In genomic region chr5:135219868-135220267, GRCh38 we compare ENCODE assay signal across 14 cellular contexts.
DNase-seq lines count a peak whose midpoint lies in the region; ATAC-seq and TF ChIP-seq lines count a peak whose summit lies in the region.
"Had no signal": no experiment of that assay in that cellular context is flagged by ENCODE, and none has a peak within 500 bp of the region (broad histone marks: within the 10 kb centered on the region; RNA-seq: fewer than 3 reads in every experiment).

No MANE protein-coding gene starts in this region.

- H3K18ac ChIP-seq in mesendoderm (ENCODE audit: low read length): no peak overlapping the region

- no peak overlapping the region for H2AK5ac ChIP-seq in mesendoderm (ENCODE audit: low read length)

- DNase-seq in Right ventricle myocardium superior (no peak), heart right ventricle (no peak), colonic mucosa (peak; percentile 14), mesenteric fat pad (ENCODE audit: low spot score) (peak; percentile 33), ureter (ENCODE audit: low spot score) (peak; percentile 20), DMS79 (lab: John Stamatoyannopoulos, UW) (no peak), mesendoderm (no peak), DMS153 treated with DMSO at 0.1 percent for 48 hours (lab: John Stamatoyannopoulos, UW; ENCODE audit: unreplicated experiment) (no peak)
- DNase-seq: HCEC 1CT, MV-4-11, NCI-H1417 treated with DMSO at 0.1 percent for 48 hours, NCI-H2029, NCI-H526 had no signal

- H4K5ac ChIP-seq in mesendoderm (ENCODE audit: low read length): no peak overlapping the region

- H3K27me3 ChIP-seq in heart right ventricle (no peaks in the 10 kb centered on the region), colonic mucosa (no peaks in the 10 kb centered on the region), mesendoderm (ENCODE audit: insufficient read depth, low read length, poor library complexity) (no peaks in the 10 kb centered on the region)

- H3K4ac ChIP-seq in mesendoderm (ENCODE audit: low read depth, low read length): no peak overlapping the region

- no peak overlapping the region for H3K56ac ChIP-seq in mesendoderm (ENCODE audit: low read length)

- no peak overlapping the region for H2BK15ac ChIP-seq in mesendoderm (replicated peaks; ENCODE audit: low read depth)

- H2BK120ac ChIP-seq in mesendoderm (ENCODE audit: low read depth, low read length): no peak overlapping the region

- ATAC-seq in Right ventricle myocardium superior (ENCODE audit: poor library complexity) (peak; percentile 28), heart right ventricle (no peak)
- ATAC-seq: CD8-positive, alpha-beta T cell had no signal

- H3K4me3 ChIP-seq in heart right ventricle (no peak overlapping the region), colonic mucosa (no peak overlapping the region), mesendoderm (ENCODE audit: low read length) (no peak overlapping the region)

- H3K27ac ChIP-seq in heart right ventricle: peak overlapping the region in 1 of 10 donors; percentile 15
- no peak overlapping the region for H3K27ac ChIP-seq in colonic mucosa
- no peak overlapping the region for H3K27ac ChIP-seq in mesendoderm (ENCODE audit: low read depth, low read length)

- H3K36me3 ChIP-seq in heart right ventricle (no peaks in the 10 kb centered on the region), colonic mucosa (no peaks in the 10 kb centered on the region), mesendoderm (ENCODE audit: control insufficient read depth, insufficient read depth, low read length) (no peaks in the 10 kb centered on the region)

- no peak overlapping the region for H2BK5ac ChIP-seq in mesendoderm (ENCODE audit: low read length)

- H3K79me2 ChIP-seq in mesendoderm (ENCODE audit: control insufficient read depth, insufficient read depth, low read length): no peaks in the 10 kb centered on the region

- H3K4me2 ChIP-seq in mesendoderm (ENCODE audit: low read length): no peak overlapping the region

- H3K4me1 ChIP-seq in heart right ventricle (peaks cover 0 to 21% (median 0%) of the 10 kb centered on the region in 9 donors), colonic mucosa (no peaks in the 10 kb centered on the region), mesendoderm (ENCODE audit: control insufficient read depth, low read depth, low read length) (no peaks in the 10 kb centered on the region)

- H3K9ac ChIP-seq in colonic mucosa (ENCODE audit: low read depth in 2 of 2, low read length in 2 of 2): no peak overlapping the region
- no peak overlapping the region for H3K9ac ChIP-seq in mesendoderm (ENCODE audit: low read length)

- H4K8ac ChIP-seq in mesendoderm (ENCODE audit: low read depth, low read length): no peak overlapping the region

- intact Hi-C loops in Right ventricle myocardium superior (cut with DNase I) (no loop called here), heart right ventricle (cut with DNase I) (loop anchor here in 1 of 10 donors (10.0 kb wide), 1 partner anchor 735 kb away; no protein-coding TSS in a partner anchor), colonic mucosa (cut with DNase I) (no loop called here)

- no peaks in the 10 kb centered on the region for H3K9me3 ChIP-seq in heart right ventricle
- no peaks in the 10 kb centered on the region for H3K9me3 ChIP-seq in colonic mucosa

- TF ChIP-seq CTCF in heart right ventricle (IDR thresholded peaks at IDR 0.05) (no peak), colonic mucosa (IDR thresholded peaks at IDR 0.05) (no peak)

- H3K79me1 ChIP-seq in mesendoderm (ENCODE audit: low read length): no peaks in the 10 kb centered on the region

- H3K23ac ChIP-seq in mesendoderm (ENCODE audit: low read length): no peak overlapping the region

- 60 to 71% methylated on average over 3 of the region's 3 CpGs for WGBS in heart right ventricle, 2 donors
- no CpG with 5 or more reads among the region's 3 CpGs for WGBS in mesendoderm (ENCODE audit: extremely low coverage, insufficient coverage, low lambda C conversion rate)

Comparison
In these comparisons a context has a peak if more than half of its experiments do, and no peak if none do; other contexts are left out.
1. DNase-seq: peak in colonic mucosa (single experiment), mesenteric fat pad (single experiment) and ureter (single experiment); none in Right ventricle myocardium superior (single experiment), heart right ventricle (0 of 2), DMS79 (single experiment), mesendoderm (single experiment) and DMS153 treated with DMSO at 0.1 percent for 48 hours (single experiment).